In genomic region chr19:45076851-45077730, GRCh38 we compare ENCODE assay signal across 7 cellular contexts. TPM values are rescaled to one million over a fixed set of nuclear protein-coding genes. Genes with fewer than 3 reads are reported as not detected.
DNase-seq lines count a peak whose midpoint lies in the region; TF ChIP-seq lines count a peak whose summit lies in the region.

No MANE protein-coding gene starts in this region.

- CTCF ChIA-PET in RWPE1 (lab: Yijun Ruan, JAX): no interaction called here

- no peaks in the 10 kb centered on the region for H3K27me3 ChIP-seq in H7 (ENCODE audit: control insufficient read depth, insufficient read depth, low read length)

- TF ChIP-seq CTCF in RWPE1 (conservative IDR thresholded peaks at IDR 0.05; ENCODE audit: low read depth) (no peak), fibroblast of the aortic adventitia (IDR thresholded peaks at IDR 0.05; ENCODE audit: insufficient read depth, low read length) (no peak)

- POLR2A ChIA-PET in RWPE1 (lab: Yijun Ruan, JAX; ENCODE audit: low non-redundant PET): no interaction called here

- peak overlapping the region; percentile 90 for H3K27ac ChIP-seq in RWPE1
- peak overlapping the region in 15 of 21 experiments; percentile 27 to 92 (median 80) for H3K27ac ChIP-seq in skin epidermis

- H3K4me3 ChIP-seq in H7 (ENCODE audit: insufficient read depth, low read depth, low read length): peak overlapping the region; percentile 86; the same call in 1 of the 2 replicates
- peak overlapping the region; percentile 62 for H3K4me3 ChIP-seq in fibroblast of the aortic adventitia (ENCODE audit: low read depth, low read length)
- peak overlapping the region in 4 of 7 experiments; percentile 53 to 62 (median 58) for H3K4me3 ChIP-seq in skin epidermis

- DNase-seq in H7: peak; percentile 68
- no peak for DNase-seq in RWPE1 (ENCODE audit: low spot score)
- no peak for DNase-seq in fibroblast of the aortic adventitia (ENCODE audit: low read depth)
- no peak for DNase-seq in dedifferentiated amniotic fluid mesenchymal stem cell (ENCODE audit: extremely low spot score)
- DNase-seq in NOMO-1 treated with DMSO at 0.1 percent for 48 hours (lab: John Stamatoyannopoulos, UW; ENCODE audit: unreplicated experiment): no peak
- DNase-seq in ACHN: no peak

- peaks cover 7% of the 10 kb centered on the region for H3K36me3 ChIP-seq in H7 (replicated peaks; ENCODE audit: control insufficient read depth, insufficient read depth, low read length)

- in situ Hi-C loops in ACHN (cut with HindIII; ENCODE audit: low pct_ligation_motif_present, low pct_unique_long_range_greater_than_20kb, low sequenced_read_pairs): no loop called here

RNA-seq across cellular contexts. Expression of gene ZNF296, which starts 0.8 kb away (rescaled TPM):
- total RNA-seq in H7 (2014; rRNA removed; shearing (Covaris generic)): 2.6 and 4.2 TPM in 2 replicates
- total RNA-seq in fibroblast of the aortic adventitia (ENCODE audit: low replicate concordance): 0.27 TPM in 1 of 2 replicates, not detected in the other

RNA-seq across cellular contexts. Expression of gene GEMIN7, which starts 2.0 kb away (rescaled TPM):
- 72.2 and 77.0 TPM in 2 replicates for total RNA-seq in H7 (2014; rRNA removed; shearing (Covaris generic))
- total RNA-seq in fibroblast of the aortic adventitia (ENCODE audit: low replicate concordance): 12.6 and 16.0 TPM in 2 replicates

RNA-seq across cellular contexts. Expression of gene PPP1R37, which starts 15.9 kb away (rescaled TPM):
- 30.0 and 32.9 TPM in 2 replicates for total RNA-seq in H7 (2014; rRNA removed; shearing (Covaris generic))
- 28.0 and 179 TPM in 2 replicates for total RNA-seq in fibroblast of the aortic adventitia (ENCODE audit: low replicate concordance)

RNA-seq across cellular contexts. Expression of gene CLASRP, which starts 38.2 kb away (rescaled TPM):
- total RNA-seq in H7 (2014; rRNA removed; shearing (Covaris generic)): 31.4 and 35.2 TPM in 2 replicates
- total RNA-seq in fibroblast of the aortic adventitia (ENCODE audit: low replicate concordance): 14.1 and 32.4 TPM in 2 replicates
